ENCODE assay signal across 24 cellular contexts in the genomic region with DNA sequence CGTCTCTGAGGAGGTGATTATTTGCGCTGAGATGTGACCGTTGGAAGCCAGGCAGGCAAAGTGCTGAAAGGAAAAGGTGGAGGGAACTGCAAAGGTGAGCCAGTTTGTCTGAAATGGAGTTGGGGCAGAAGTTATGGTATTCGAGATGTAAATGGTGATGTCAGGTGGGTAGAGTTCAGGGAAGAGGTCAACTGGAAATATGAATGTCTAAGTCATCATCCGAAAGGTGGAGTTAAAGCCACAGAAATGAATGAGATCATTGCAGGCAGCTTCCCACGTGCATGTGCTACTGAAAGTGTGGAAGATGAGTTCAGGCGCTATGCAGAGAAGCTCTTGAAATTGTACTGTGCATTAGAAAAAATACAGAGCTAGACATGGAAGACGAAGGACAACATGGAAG. TPM values are rescaled to one million over a fixed set of nuclear protein-coding genes. Genes with fewer than 3 reads are reported as not detected.
"Had no signal": no experiment of that assay in that cellular context is flagged by ENCODE, and none has a peak within 500 bp of the region (broad histone marks: within the 10 kb centered on the region; RNA-seq: fewer than 3 reads in every experiment).

No MANE protein-coding gene starts in this region.

- H3K9me3 ChIP-seq: body of pancreas, ovary, thyroid gland, uterus had no signal

- H3K4me3 Mint-ChIP-seq: activated CD4-positive, alpha-beta memory T cell treated with anti-CD3 and anti-CD28 coated beads for 36 hours; activated naive CD4-positive, alpha-beta T cell treated with anti-CD3 and anti-CD28 coated beads, Interleukin-2, amount 10 ng/mL, durations not matched to agents 7 days and 5 days; activated T-cell treated with anti-CD3 and anti-CD28 coated beads, Interleukin-2, amount 50 U/mL, for 72 hours; memory B cell; natural killer cell treated with Interleukin-12 subunit alpha and Interleukin-12 subunit beta and Interleukin-15 and Interleukin-18, amount 100 ng/mL, for 72 hours; stimulated activated naive CD8-positive, alpha-beta T cell treated with anti-CD3 and anti-CD28 coated beads, Interleukin-15, Interleukin-2, amounts not matched to agents 100 ng/mL and 50 ng/mL, for 24 hours had no signal

- H3K27me3 ChIP-seq: body of pancreas, ovary, thyroid gland, uterus had no signal

- H3K36me3 ChIP-seq: ovary, thyroid gland, uterus had no signal

- H3K27ac Mint-ChIP-seq: activated CD4-positive, alpha-beta memory T cell treated with anti-CD3 and anti-CD28 coated beads for 36 hours; activated naive CD4-positive, alpha-beta T cell treated with anti-CD3 and anti-CD28 coated beads, Interleukin-2, amount 10 ng/mL, durations not matched to agents 7 days and 5 days; activated T-cell treated with anti-CD3 and anti-CD28 coated beads, Interleukin-2, amount 50 U/mL, for 72 hours; memory B cell; natural killer cell treated with Interleukin-12 subunit alpha and Interleukin-12 subunit beta and Interleukin-15 and Interleukin-18, amount 100 ng/mL, for 72 hours; stimulated activated naive CD8-positive, alpha-beta T cell treated with anti-CD3 and anti-CD28 coated beads, Interleukin-15, Interleukin-2, amounts not matched to agents 100 ng/mL and 50 ng/mL, for 24 hours had no signal

- H3K9me3 Mint-ChIP-seq: activated CD4-positive, alpha-beta memory T cell treated with anti-CD3 and anti-CD28 coated beads for 36 hours; activated naive CD4-positive, alpha-beta T cell treated with anti-CD3 and anti-CD28 coated beads, Interleukin-2, amount 10 ng/mL, durations not matched to agents 7 days and 5 days; activated T-cell treated with anti-CD3 and anti-CD28 coated beads, Interleukin-2, amount 50 U/mL, for 72 hours; memory B cell; natural killer cell treated with Interleukin-12 subunit alpha and Interleukin-12 subunit beta and Interleukin-15 and Interleukin-18, amount 100 ng/mL, for 72 hours; stimulated activated naive CD8-positive, alpha-beta T cell treated with anti-CD3 and anti-CD28 coated beads, Interleukin-15, Interleukin-2, amounts not matched to agents 100 ng/mL and 50 ng/mL, for 24 hours had no signal

- DNase-seq: activated CD4-positive, alpha-beta memory T cell treated with anti-CD3 and anti-CD28 coated beads for 36 hours; activated CD4-positive, alpha-beta T cell treated with anti-CD3 and anti-CD28 coated beads for 48 hours; activated effector memory CD4-positive, alpha-beta T cell treated with Interleukin-2 at 50 U/mL for 16 hours; activated naive CD4-positive, alpha-beta T cell treated with anti-CD3 and anti-CD28 coated beads, Interleukin-2, amount 10 ng/mL, durations not matched to agents 7 days and 5 days; activated T-cell treated with anti-CD3 and anti-CD28 coated beads, Interleukin-2, amount 50 U/mL, for 72 hours; body of pancreas; dermis blood vessel endothelial cell; effector CD8-positive, alpha-beta T cell; head of caudate nucleus; hypothalamus; left colon; ovary; right cardiac atrium; stimulated activated CD4-positive, alpha-beta T cell treated with anti-CD3 and anti-CD28 coated beads, Interleukin-4, amount 100 ng/mL, for 4 hours; substantia nigra; thyroid gland; uterus had no signal

- H3K27ac ChIP-seq: body of pancreas, ovary, thyroid gland, uterus had no signal

- ATAC-seq: activated T-cell treated with anti-CD3 and anti-CD28 coated beads, Interleukin-2, amount 50 U/mL, for 72 hours; body of pancreas; left colon; natural killer cell treated with Interleukin-12 subunit alpha and Interleukin-12 subunit beta and Interleukin-15 and Interleukin-18, amount 100 ng/mL, for 72 hours; right cardiac atrium had no signal

- H3K4me1 Mint-ChIP-seq: activated naive CD4-positive, alpha-beta T cell treated with anti-CD3 and anti-CD28 coated beads, Interleukin-2, amount 10 ng/mL, durations not matched to agents 7 days and 5 days; memory B cell had no signal

- H3K4me1 ChIP-seq: body of pancreas, uterus had no signal

- H3K36me3 Mint-ChIP-seq: activated CD4-positive, alpha-beta memory T cell treated with anti-CD3 and anti-CD28 coated beads for 36 hours; activated naive CD4-positive, alpha-beta T cell treated with anti-CD3 and anti-CD28 coated beads, Interleukin-2, amount 10 ng/mL, durations not matched to agents 7 days and 5 days; memory B cell; natural killer cell treated with Interleukin-12 subunit alpha and Interleukin-12 subunit beta and Interleukin-15 and Interleukin-18, amount 100 ng/mL, for 72 hours had no signal

- FAIRE-seq: frontal cortex had no signal

- H3K4me3 ChIP-seq: body of pancreas, ovary, thyroid gland, uterus had no signal

RNA-seq across cellular contexts. Expression of a gene that starts 2.2 kb away (rescaled TPM):
- total RNA-seq: activated CD4-positive, alpha-beta memory T cell treated with anti-CD3 and anti-CD28 coated beads for 36 hours; activated T-cell treated with anti-CD3 and anti-CD28 coated beads, Interleukin-2, amount 50 U/mL, for 72 hours; body of pancreas; cardiac septum; dermis blood vessel endothelial cell; frontal cortex; left colon; natural killer cell treated with Interleukin-12 subunit alpha and Interleukin-12 subunit beta and Interleukin-15 and Interleukin-18, amount 100 ng/mL, for 72 hours; ovary; pulmonary artery endothelial cell; right cardiac atrium; T-helper 2 cell treated with Interferon-gamma antibody and Interleukin-4, amounts not matched to agents 100 ng/mL and 5 ng/mL, for 36 hours; thyroid gland; uterus had no signal
- polyA plus RNA-seq: ovary, right cardiac atrium had no signal
